ENCODE assay signal across 7 cellular contexts in the genomic region with DNA sequence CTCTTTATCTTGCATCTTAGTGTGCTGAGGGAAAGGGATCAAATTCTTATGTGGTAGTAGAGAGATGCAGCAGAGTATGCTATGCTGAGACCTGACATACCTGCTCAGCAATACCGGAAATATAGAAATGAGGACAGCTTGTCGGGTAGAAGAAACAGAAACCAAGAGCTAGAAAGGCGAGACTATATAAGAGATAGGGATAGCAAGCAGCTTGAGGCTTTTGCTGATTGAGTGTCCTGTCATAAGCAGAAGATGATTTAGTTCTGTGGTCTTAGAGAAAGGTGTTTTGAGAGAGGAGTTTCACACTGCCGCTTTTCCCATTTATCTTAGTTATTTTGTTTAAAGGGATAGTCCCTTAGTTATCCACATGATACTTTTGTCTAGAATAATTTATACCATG. TPM values are rescaled to one million over a fixed set of nuclear protein-coding genes. Genes with fewer than 3 reads are reported as not detected.
DNase-seq lines count a peak whose midpoint lies in the region; ATAC-seq and TF ChIP-seq lines count a peak whose summit lies in the region.

No MANE protein-coding gene starts in this region.

- intact Hi-C loops in sciatic nerve (cut with DNase I), result no loop called here

- no peaks in the 10 kb centered on the region for H3K4me1 ChIP-seq in RWPE2 (ENCODE audit: insufficient read depth, poor library complexity, severe bottlenecking)

- peak overlapping the region in 2 of 3 experiments; percentile 47 to 62 for H3K27ac Mint-ChIP-seq in nephron

- TF ChIP-seq CTCF in RWPE2 (IDR thresholded peaks at IDR 0.05; ENCODE audit: poor library complexity, severe bottlenecking), result no peak
- TF ChIP-seq CTCF in nephron (IDR thresholded peaks at IDR 0.05; ENCODE audit: unreplicated experiment in 3 of 3), result no peak

- DNase-seq in RWPE2 (ENCODE audit: low spot score), result no peak
- no peak for DNase-seq in NCI-H128 (lab: John Stamatoyannopoulos, UW; ENCODE audit: unreplicated experiment)
- no peak for DNase-seq in kidney glomerular epithelial cell (lab: John Stamatoyannopoulos, UW)
- DNase-seq in sciatic nerve (ENCODE audit: low spot score), result no peak

- ATAC-seq in GM19035 (IDR thresholded peaks at IDR 0.05; ENCODE audit: unreplicated experiment) (peak; percentile 66), HG02678 (IDR thresholded peaks at IDR 0.05; ENCODE audit: unreplicated experiment) (peak; percentile 78), RWPE2 (ENCODE audit: low read depth) (peak; percentile 71), sciatic nerve (no peak)

- H3K36me3 Mint-ChIP-seq in nephron (ENCODE audit: low read depth), result peaks cover 4% of the 10 kb centered on the region

- H3K9me3 ChIP-seq in RWPE2 (ENCODE audit: severe bottlenecking), result no peaks in the 10 kb centered on the region

- H3K27ac ChIP-seq in RWPE2 (ENCODE audit: poor library complexity, severe bottlenecking), result peak overlapping the region; percentile 13

- no peak overlapping the region for H3K4me3 Mint-ChIP-seq in nephron

- no peaks in the 10 kb centered on the region for H3K27me3 ChIP-seq in RWPE2 (ENCODE audit: insufficient read depth, poor library complexity, severe bottlenecking)

- peaks cover 5% of the 10 kb centered on the region for H3K9me3 Mint-ChIP-seq in nephron

- no peaks in the 10 kb centered on the region for H3K36me3 ChIP-seq in RWPE2 (ENCODE audit: low read depth)

- no peak overlapping the region for H3K4me3 ChIP-seq in RWPE2 (ENCODE audit: severe bottlenecking)

- H3K4me1 Mint-ChIP-seq in nephron, result peaks cover 27% of the 10 kb centered on the region

- no peaks in the 10 kb centered on the region for H3K27me3 Mint-ChIP-seq in nephron (ENCODE audit: low read depth)

RNA-seq across cellular contexts. Expression of a gene that starts 31.7 kb away (rescaled TPM):
- 97.2 TPM for total RNA-seq in sciatic nerve
